ENCODE assay signal across 9 cellular contexts in genomic region chr1:86788300-86789206, GRCh38.
DNase-seq lines count a peak whose midpoint lies in the region; ATAC-seq and TF ChIP-seq lines count a peak whose summit lies in the region.
"Had no signal": no experiment of that assay in that cellular context is flagged by ENCODE, and none has a peak within 500 bp of the region (broad histone marks: within the 10 kb centered on the region; RNA-seq: fewer than 3 reads in every experiment).

No MANE protein-coding gene starts in this region.

- no peak overlapping the region for H3K4me3 Mint-ChIP-seq in immature natural killer cell
- H3K4me3 Mint-ChIP-seq: memory B cell had no signal

- CTCF ChIA-PET in PC-3 (lab: Charles Lee), result interaction anchor here (0.6 kb wide), 1 partner anchor 93 kb away, joined by 3 read pairs; no protein-coding TSS in a partner anchor

- BruUV-seq in PC-3 (replicated peaks; lab: Mats Ljungman, UMichigan), result no TSS peak

- H3K27me3 ChIP-seq in PC-3 (ENCODE audit: low read length) (no peaks in the 10 kb centered on the region), Peyer's patch (no peaks in the 10 kb centered on the region)

- H3K9me2 ChIP-seq in PC-3 (replicated peaks; ENCODE audit: low read length), result no peaks in the 10 kb centered on the region

- no peaks in the 10 kb centered on the region for H3K9me3 Mint-ChIP-seq in immature natural killer cell

- H3K9ac ChIP-seq in PC-3 (ENCODE audit: low read length), result peak overlapping the region; percentile 24

- no peaks in the 10 kb centered on the region for H3K36me3 ChIP-seq in PC-3 (ENCODE audit: low read depth, low read length)
- no peaks in the 10 kb centered on the region for H3K36me3 ChIP-seq in Peyer's patch

- no peaks in the 10 kb centered on the region for H4K20me1 ChIP-seq in PC-3 (ENCODE audit: low read length)

- H3K27ac ChIP-seq in PC-3 (ENCODE audit: low read length), result peak overlapping the region; percentile 77
- H3K27ac ChIP-seq in Peyer's patch, result peak overlapping the region in 1 of 4 donors; percentile 11

- intact Hi-C loops in PC-3 (cut with micrococcal nuclease), result loop anchor here (10.0 kb wide), 1 partner anchor 84 kb away; the partner anchor contains the start of gene SH3GLB1

- no peaks in the 10 kb centered on the region for H3K36me3 Mint-ChIP-seq in immature natural killer cell
- H3K36me3 Mint-ChIP-seq: memory B cell had no signal

- POLR2A ChIA-PET in PC-3 (lab: Charles Lee; ENCODE audit: unreplicated experiment), result interaction anchor here (0.6 to 1.1 kb wide), 2 partner anchors 13 to 14 kb away, joined by 3 to 4 read pairs; no protein-coding TSS in a partner anchor

- H3K4me1 ChIP-seq in PC-3 (ENCODE audit: insufficient read depth, low read length) (peaks cover 37% of the 10 kb centered on the region), Peyer's patch (peaks cover 0 to 10% (median 0%) of the 10 kb centered on the region in 4 donors)

- ATAC-seq in PC-3 (peak; percentile 74), omental fat pad (ENCODE audit: low FRiP score) (peak; percentile 86)

- peak; percentile 89 for DNase-seq in EH (ENCODE audit: low read depth)
- peak; percentile 79 for DNase-seq in PC-3
- peak; percentile 23 for DNase-seq in epidermal melanocyte (ENCODE audit: insufficient read length, low spot score)
- DNase-seq in omental fat pad (ENCODE audit: low spot score), result no peak
- DNase-seq in Peyer's patch, result no peak
- DNase-seq in immature natural killer cell, result no peak
- DNase-seq in hippocampal formation (lab: John Stamatoyannopoulos, UW), result no peak
- no peak for DNase-seq in activated CD4-positive, alpha-beta T cell treated with anti-CD3 and anti-CD28 coated beads for 48 hours

- no peak overlapping the region for H2AFZ ChIP-seq in PC-3 (ENCODE audit: low read length)

- no peak for TF ChIP-seq CTCF in PC-3 (conservative IDR thresholded peaks at IDR 0.05; ENCODE audit: low read depth, low read length)
- no peak for TF ChIP-seq CTCF in omental fat pad (IDR thresholded peaks at IDR 0.05)
- TF ChIP-seq CTCF in Peyer's patch (IDR thresholded peaks at IDR 0.05), result no peak

- no peak overlapping the region for H3K27ac Mint-ChIP-seq in immature natural killer cell
- H3K27ac Mint-ChIP-seq: memory B cell had no signal

- H3K4me1 Mint-ChIP-seq in immature natural killer cell, result peaks cover 0 to 6% of the 10 kb centered on the region in 2 donors

- H3K4me2 ChIP-seq in PC-3 (ENCODE audit: low read length), result peak overlapping the region; percentile 58

- H3K4me3 ChIP-seq in PC-3 (ENCODE audit: low read length), result no peak overlapping the region
- H3K4me3 ChIP-seq in Peyer's patch, result no peak overlapping the region

- no peaks in the 10 kb centered on the region for H3K9me3 ChIP-seq in PC-3 (ENCODE audit: low read length)
- H3K9me3 ChIP-seq in Peyer's patch, result no peaks in the 10 kb centered on the region

- H3F3A ChIP-seq in PC-3 (ENCODE audit: low read length, unreplicated experiment), result peaks cover 2% of the 10 kb centered on the region

- H3K79me2 ChIP-seq in PC-3 (ENCODE audit: low read length), result no peaks in the 10 kb centered on the region

- H3K27me3 Mint-ChIP-seq in immature natural killer cell (ENCODE audit: low read depth in 3 of 3), result peaks cover 0 to 5% (median 0%) of the 10 kb centered on the region in 3 donors
- H3K27me3 Mint-ChIP-seq: memory B cell had no signal

- TF ChIP-seq POLR2A in Peyer's patch (IDR thresholded peaks at IDR 0.05), result no peak

Comparison
In these comparisons a context has a peak if more than half of its experiments do, and no peak if none do; other contexts are left out.
1. DNase-seq: peak in EH (single experiment), PC-3 (single experiment) and epidermal melanocyte (single experiment); none in omental fat pad (single experiment), Peyer's patch (0 of 3), immature natural killer cell (0 of 3), hippocampal formation (0 of 2) and activated CD4-positive, alpha-beta T cell treated with anti-CD3 and anti-CD28 coated beads for 48 hours (single experiment).